Comparison of ENCODE assay signal across 38 cellular contexts in the genomic region with DNA sequence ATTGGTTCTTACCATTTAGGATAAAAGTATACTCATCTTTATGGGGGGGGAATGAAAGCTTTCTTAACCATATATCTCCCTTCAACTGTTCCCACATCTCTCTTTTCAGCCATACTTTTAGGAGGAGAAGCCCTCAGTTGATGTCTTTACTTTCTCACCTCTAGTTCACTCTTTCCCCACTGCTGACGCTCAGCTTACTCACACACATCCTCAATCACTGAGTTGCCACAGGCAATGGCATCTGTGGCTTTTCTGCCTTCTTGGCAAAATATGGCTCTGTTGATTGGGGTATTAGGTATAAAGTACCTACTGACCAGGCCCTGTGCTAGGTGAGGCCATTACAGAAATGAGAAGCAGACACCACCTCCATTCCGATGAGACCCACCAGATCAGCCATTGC. TPM values are rescaled to one million over a fixed set of nuclear protein-coding genes. Genes with fewer than 3 reads are reported as not detected.
"Had no signal": no experiment of that assay in that cellular context is flagged by ENCODE, and none has a peak within 500 bp of the region (broad histone marks: within the 10 kb centered on the region; RNA-seq: fewer than 3 reads in every experiment).

No MANE protein-coding gene starts in this region.

- H3K4me1 Mint-ChIP-seq: activated CD4-positive, alpha-beta memory T cell treated with anti-CD3 and anti-CD28 coated beads, Interleukin-2, amount 10 ng/mL, durations not matched to agents 7 days and 5 days; activated CD4-positive, alpha-beta T cell treated with anti-CD3 and anti-CD28 coated beads for 36 hours; activated CD4-positive, alpha-beta T cell treated with anti-CD3 and anti-CD28 coated beads, Interleukin-2, amount 10 ng/mL, durations not matched to agents 7 days and 5 days; activated CD8-positive, alpha-beta memory T cell treated with anti-CD3 and anti-CD28 coated beads, Interleukin-2, amount 10 ng/mL, durations not matched to agents 7 days and 5 days; activated naive CD4-positive, alpha-beta T cell treated with anti-CD3 and anti-CD28 coated beads, Interleukin-2, amount 50 U/mL, for 24 hours; activated naive CD8-positive, alpha-beta T cell treated with anti-CD3 and anti-CD28 coated beads, Interleukin-2, amount 50 U/mL, for 24 hours; WTC11 had no signal

- DNase-seq: activated CD4-positive, alpha-beta memory T cell treated with anti-CD3 and anti-CD28 coated beads, Interleukin-2, amount 10 ng/mL, durations not matched to agents 7 days and 5 days; activated CD4-positive, alpha-beta T cell treated with anti-CD3 and anti-CD28 coated beads for 1 hour; activated CD4-positive, alpha-beta T cell treated with anti-CD3 and anti-CD28 coated beads for 36 hours; activated CD4-positive, alpha-beta T cell treated with anti-CD3 and anti-CD28 coated beads for 48 hours; activated CD4-positive, alpha-beta T cell treated with anti-CD3 and anti-CD28 coated beads, Interleukin-2, amount 10 ng/mL, durations not matched to agents 7 days and 5 days; activated CD4-positive, alpha-beta T cell treated with anti-CD3 and anti-CD28 coated beads, Interleukin-2, amount 50 U/mL, for 48 hours; activated CD4-positive, CD25-positive, alpha-beta regulatory T cell; activated CD8-positive, alpha-beta memory T cell treated with anti-CD3 and anti-CD28 coated beads for 24 hours; activated CD8-positive, alpha-beta memory T cell treated with anti-CD3 and anti-CD28 coated beads, Interleukin-2, amount 10 ng/mL, durations not matched to agents 7 days and 5 days; activated CD8-positive, alpha-beta memory T cell treated with anti-CD3 and anti-CD28 coated beads, Interleukin-2, amount 50 U/mL, for 48 hours; activated CD8-positive, alpha-beta T cell treated with anti-CD3 and anti-CD28 coated beads, Interleukin-2, amount 10 ng/mL, durations not matched to agents 7 days and 5 days; activated effector memory CD4-positive, alpha-beta T cell treated with Interleukin-2 at 50 U/mL for 16 hours; activated gamma-delta T cell; activated naive CD4-positive, alpha-beta T cell treated with Interleukin-2 at 50 U/mL for 16 hours; activated naive CD8-positive, alpha-beta T cell treated with anti-CD3 and anti-CD28 coated beads, Interleukin-2, amount 10 ng/mL, durations not matched to agents 7 days and 5 days; activated naive CD8-positive, alpha-beta T cell treated with anti-CD3 and anti-CD28 coated beads, Interleukin-2, amount 50 U/mL, for 24 hours; activated T-cell treated with anti-CD3 and anti-CD28 coated beads, Interleukin-2, amount 50 U/mL, for 24 hours; activated T-cell treated with anti-CD3 and anti-CD28 coated beads, Interleukin-2, amount 50 U/mL, for 48 hours; amygdala; anterior cingulate cortex; central memory CD4-positive, alpha-beta T cell; T-helper 1 cell; T-helper 2 cell; T-helper 9 cell; WERI-Rb-1 had no signal

- FAIRE-seq: colon, TTC549 had no signal

- ATAC-seq: activated CD4-positive, alpha-beta T cell treated with anti-CD3 and anti-CD28 coated beads for 36 hours; activated CD4-positive, CD25-positive, alpha-beta regulatory T cell treated with anti-CD3 and anti-CD28 coated beads, Interleukin-2, amount 50 U/mL, for 24 hours; activated CD8-positive, alpha-beta memory T cell treated with anti-CD3 and anti-CD28 coated beads, Interleukin-2, amount 10 ng/mL, durations not matched to agents 7 days and 5 days; activated CD8-positive, alpha-beta T cell treated with anti-CD3 and anti-CD28 coated beads, Interleukin-2, amount 10 ng/mL, durations not matched to agents 7 days and 5 days; activated naive CD8-positive, alpha-beta T cell treated with anti-CD3 and anti-CD28 coated beads, Interleukin-2, amount 50 U/mL, for 24 hours; WTC11 had no signal

- H3K27me3 Mint-ChIP-seq: activated CD4-positive, alpha-beta T cell treated with anti-CD3 and anti-CD28 coated beads for 36 hours had no signal

- H3K9me3 Mint-ChIP-seq: activated CD4-positive, alpha-beta memory T cell treated with anti-CD3 and anti-CD28 coated beads, Interleukin-2, amount 10 ng/mL, durations not matched to agents 7 days and 5 days; activated CD4-positive, alpha-beta T cell treated with anti-CD3 and anti-CD28 coated beads, Interleukin-2, amount 10 ng/mL, durations not matched to agents 7 days and 5 days; activated naive CD4-positive, alpha-beta T cell treated with anti-CD3 and anti-CD28 coated beads, Interleukin-2, amount 50 U/mL, for 24 hours; activated naive CD8-positive, alpha-beta T cell treated with anti-CD3 and anti-CD28 coated beads, Interleukin-2, amount 10 ng/mL, durations not matched to agents 7 days and 5 days; activated naive CD8-positive, alpha-beta T cell treated with anti-CD3 and anti-CD28 coated beads, Interleukin-2, amount 50 U/mL, for 24 hours; activated T-cell treated with anti-CD3 and anti-CD28 coated beads, Interleukin-2, amount 50 U/mL, for 24 hours; activated T-helper 2 cell treated with anti-CD3 and anti-CD28 coated beads, Interferon-gamma antibody, Interleukin-2, Interleukin-4, amounts not matched to agents 10 μg/mL and 5 μg/mL and 100 μg/mL, durations not matched to agents 14 hours and 24 hours and 36 hours; brain; T-helper 1 cell treated with Interleukin-12 subunit alpha and Interleukin-12 subunit beta and Interleukin-4 antibody, amounts not matched to agents 30 μg/mL and 1 μg/mL, for 36 hours; T-helper 2 cell treated with Interferon-gamma antibody and Interleukin-4, amounts not matched to agents 5 μg/mL and 100 μg/mL, for 36 hours; WTC11 had no signal

- H3K4me3 ChIP-seq: ascending aorta had no signal

- H3K36me3 Mint-ChIP-seq: activated CD8-positive, alpha-beta memory T cell treated with anti-CD3 and anti-CD28 coated beads, Interleukin-2, amount 10 ng/mL, durations not matched to agents 7 days and 5 days; activated naive CD4-positive, alpha-beta T cell treated with anti-CD3 and anti-CD28 coated beads, Interleukin-2, amount 50 U/mL, for 24 hours; activated naive CD8-positive, alpha-beta T cell; activated naive CD8-positive, alpha-beta T cell treated with anti-CD3 and anti-CD28 coated beads, Interleukin-2, amount 10 ng/mL, durations not matched to agents 7 days and 5 days; brain; WTC11 had no signal

- H3K36me3 ChIP-seq: ascending aorta, WERI-Rb-1 had no signal

- H3K27ac Mint-ChIP-seq: activated CD4-positive, alpha-beta memory T cell treated with anti-CD3 and anti-CD28 coated beads, Interleukin-2, amount 10 ng/mL, durations not matched to agents 7 days and 5 days; activated CD4-positive, alpha-beta T cell treated with anti-CD3 and anti-CD28 coated beads for 36 hours; activated CD4-positive, alpha-beta T cell treated with anti-CD3 and anti-CD28 coated beads, Interleukin-2, amount 10 ng/mL, durations not matched to agents 7 days and 5 days; activated CD8-positive, alpha-beta memory T cell treated with anti-CD3 and anti-CD28 coated beads, Interleukin-2, amount 10 ng/mL, durations not matched to agents 7 days and 5 days; activated CD8-positive, alpha-beta T cell treated with anti-CD3 and anti-CD28 coated beads, Interleukin-2, amount 10 ng/mL, durations not matched to agents 7 days and 5 days; activated naive CD4-positive, alpha-beta T cell treated with anti-CD3 and anti-CD28 coated beads, Interleukin-2, amount 50 U/mL, for 24 hours; activated naive CD8-positive, alpha-beta T cell; activated naive CD8-positive, alpha-beta T cell treated with anti-CD3 and anti-CD28 coated beads, Interleukin-2, amount 10 ng/mL, durations not matched to agents 7 days and 5 days; activated naive CD8-positive, alpha-beta T cell treated with anti-CD3 and anti-CD28 coated beads, Interleukin-2, amount 50 U/mL, for 24 hours; activated T-cell treated with anti-CD3 and anti-CD28 coated beads, Interleukin-2, amount 50 U/mL, for 24 hours; activated T-helper 2 cell treated with anti-CD3 and anti-CD28 coated beads, Interferon-gamma antibody, Interleukin-2, Interleukin-4, amounts not matched to agents 10 μg/mL and 5 μg/mL and 100 μg/mL, durations not matched to agents 14 hours and 24 hours and 36 hours; brain; T-helper 1 cell treated with Interleukin-12 subunit alpha and Interleukin-12 subunit beta and Interleukin-4 antibody, amounts not matched to agents 30 μg/mL and 1 μg/mL, for 36 hours; T-helper 2 cell treated with Interferon-gamma antibody and Interleukin-4, amounts not matched to agents 5 μg/mL and 100 μg/mL, for 36 hours; WTC11 had no signal

- H3K27me3 ChIP-seq: ascending aorta had no signal

- H3K4me3 Mint-ChIP-seq: activated CD4-positive, alpha-beta memory T cell treated with anti-CD3 and anti-CD28 coated beads, Interleukin-2, amount 10 ng/mL, durations not matched to agents 7 days and 5 days; activated CD4-positive, alpha-beta T cell treated with anti-CD3 and anti-CD28 coated beads for 36 hours; activated CD4-positive, alpha-beta T cell treated with anti-CD3 and anti-CD28 coated beads, Interleukin-2, amount 10 ng/mL, durations not matched to agents 7 days and 5 days; activated CD8-positive, alpha-beta memory T cell treated with anti-CD3 and anti-CD28 coated beads, Interleukin-2, amount 10 ng/mL, durations not matched to agents 7 days and 5 days; activated CD8-positive, alpha-beta T cell treated with anti-CD3 and anti-CD28 coated beads, Interleukin-2, amount 10 ng/mL, durations not matched to agents 7 days and 5 days; activated naive CD4-positive, alpha-beta T cell treated with anti-CD3 and anti-CD28 coated beads, Interleukin-2, amount 50 U/mL, for 24 hours; activated naive CD8-positive, alpha-beta T cell; activated naive CD8-positive, alpha-beta T cell treated with anti-CD3 and anti-CD28 coated beads, Interleukin-2, amount 10 ng/mL, durations not matched to agents 7 days and 5 days; activated naive CD8-positive, alpha-beta T cell treated with anti-CD3 and anti-CD28 coated beads, Interleukin-2, amount 50 U/mL, for 24 hours; activated T-cell treated with anti-CD3 and anti-CD28 coated beads, Interleukin-2, amount 50 U/mL, for 24 hours; brain; T-helper 1 cell treated with Interleukin-12 subunit alpha and Interleukin-12 subunit beta and Interleukin-4 antibody, amounts not matched to agents 30 μg/mL and 1 μg/mL, for 36 hours; T-helper 2 cell treated with Interferon-gamma antibody and Interleukin-4, amounts not matched to agents 5 μg/mL and 100 μg/mL, for 36 hours; WTC11 had no signal

RNA-seq across cellular contexts. Expression of a gene that starts 37.8 kb away (rescaled TPM):
- total RNA-seq: activated CD4-positive, alpha-beta memory T cell treated with anti-CD3 and anti-CD28 coated beads, Interleukin-2, amount 10 ng/mL, durations not matched to agents 7 days and 5 days; activated CD4-positive, alpha-beta T cell treated with anti-CD3 and anti-CD28 coated beads for 36 hours; activated CD4-positive, alpha-beta T cell treated with anti-CD3 and anti-CD28 coated beads, Interleukin-2, amount 10 ng/mL, durations not matched to agents 7 days and 5 days; activated CD8-positive, alpha-beta memory T cell treated with anti-CD3 and anti-CD28 coated beads, Interleukin-2, amount 10 ng/mL, durations not matched to agents 7 days and 5 days; activated CD8-positive, alpha-beta T cell treated with anti-CD3 and anti-CD28 coated beads, Interleukin-2, amount 10 ng/mL, durations not matched to agents 7 days and 5 days; activated naive CD8-positive, alpha-beta T cell treated with anti-CD3 and anti-CD28 coated beads, Interleukin-2, amount 10 ng/mL, durations not matched to agents 7 days and 5 days; activated T-helper 2 cell treated with anti-CD3 and anti-CD28 coated beads, Interferon-gamma antibody, Interleukin-2, Interleukin-4, amounts not matched to agents 10 μg/mL and 5 μg/mL and 100 μg/mL, durations not matched to agents 14 hours and 24 hours and 36 hours; ascending aorta; cardiac septum; cerebellum; WTC11 had no signal
